18 cellular contexts compared by ENCODE assay signal in genomic region chr10:74231375-74231774, GRCh38.
A peak's percentile ranks its signal among the peaks of the same experiment; 100 is the strongest.
DNase-seq lines count a peak whose midpoint lies in the region; ATAC-seq, FAIRE-seq and TF ChIP-seq lines count a peak whose summit lies in the region.
"Had no signal": no experiment of that assay in that cellular context is flagged by ENCODE, and none has a peak within 500 bp of the region (broad histone marks: within the 10 kb centered on the region; RNA-seq: fewer than 3 reads in every experiment).

No MANE protein-coding gene starts in this region.

- H3K36me3 ChIP-seq in bronchial epithelial cell (ENCODE audit: control insufficient read depth, insufficient read depth, low read length), result no peaks in the 10 kb centered on the region
- H3K36me3 ChIP-seq: lower lobe of right lung, SJCRH30, thyroid gland had no signal

- FAIRE-seq in bronchial epithelial cell (lab: Jason Lieb, UNC), result no peak
- FAIRE-seq: H1 had no signal

- H3K27me3 Mint-ChIP-seq in CD14-positive monocyte (ENCODE audit: low read depth in 3 of 3), result no peaks in the 10 kb centered on the region
- H3K27me3 Mint-ChIP-seq: naive thymus-derived CD8-positive, alpha-beta T cell had no signal

- H3K4me3 ChIP-seq in bronchial epithelial cell (ENCODE audit: low read depth, low read length), result no peak overlapping the region
- H3K4me3 ChIP-seq: lower lobe of right lung, SJCRH30, thyroid gland had no signal

- DNase-seq in CD14-positive monocyte (ENCODE audit: low spot score) (no peak), LHCN-M2 (ENCODE audit: low read depth) (peak; percentile 41), bronchial epithelial cell (ENCODE audit: low read depth) (peak; percentile 68), kidney tubule cell (ENCODE audit: low spot score) (peak; percentile 53), GDM1 (lab: John Stamatoyannopoulos, UW) (no peak), NCI-H2227 treated with DMSO at 0.1 percent for 48 hours (lab: John Stamatoyannopoulos, UW) (no peak)
- DNase-seq in activated naive CD4-positive, alpha-beta T cell treated with anti-CD3 and anti-CD28 coated beads, Interleukin-2, amount 50 U/mL, for 72 hours (ENCODE audit: low spot score in 2 of 2), result no peak
- DNase-seq: activated CD4-positive, alpha-beta T cell treated with anti-CD3 and anti-CD28 coated beads, Interleukin-2, amount 50 U/mL, for 4 hours; activated T-cell treated with anti-CD3 and anti-CD28 coated beads, Interleukin-2, amount 50 U/mL, for 4 hours; amygdala; cortex of kidney; lower lobe of right lung; naive thymus-derived CD8-positive, alpha-beta T cell; retina; SJCRH30; thyroid gland had no signal

- TF ChIP-seq CTCF in CD14-positive monocyte (IDR thresholded peaks at IDR 0.05) (no peak), bronchial epithelial cell (IDR thresholded peaks at IDR 0.05; ENCODE audit: insufficient read depth, low read length, severe bottlenecking) (no peak)

- no peak for ATAC-seq in activated naive CD4-positive, alpha-beta T cell treated with anti-CD3 and anti-CD28 coated beads, Interleukin-2, amount 50 U/mL, for 72 hours
- ATAC-seq in HG03196 (IDR thresholded peaks at IDR 0.05; ENCODE audit: unreplicated experiment), result no peak
- ATAC-seq: activated T-cell treated with anti-CD3 and anti-CD28 coated beads, Interleukin-2, amount 50 U/mL, for 4 hours; naive thymus-derived CD8-positive, alpha-beta T cell had no signal

- peaks cover 2 to 3% of the 10 kb centered on the region in 2 donors for H3K36me3 Mint-ChIP-seq in CD14-positive monocyte
- no peaks in the 10 kb centered on the region for H3K36me3 Mint-ChIP-seq in activated naive CD4-positive, alpha-beta T cell treated with anti-CD3 and anti-CD28 coated beads, Interleukin-2, amount 50 U/mL, for 72 hours

- H3K9me3 Mint-ChIP-seq in CD14-positive monocyte, result no peaks in the 10 kb centered on the region
- no peaks in the 10 kb centered on the region for H3K9me3 Mint-ChIP-seq in activated naive CD4-positive, alpha-beta T cell treated with anti-CD3 and anti-CD28 coated beads, Interleukin-2, amount 50 U/mL, for 72 hours
- H3K9me3 Mint-ChIP-seq: activated T-cell treated with anti-CD3 and anti-CD28 coated beads, Interleukin-2, amount 50 U/mL, for 4 hours; naive thymus-derived CD8-positive, alpha-beta T cell had no signal

- H3K4me1 Mint-ChIP-seq in CD14-positive monocyte, result peaks cover 13% of the 10 kb centered on the region

- no peaks in the 10 kb centered on the region for H3K27me3 ChIP-seq in bronchial epithelial cell (ENCODE audit: control insufficient read depth, insufficient read depth, low read length)
- H3K27me3 ChIP-seq: SJCRH30, thyroid gland had no signal

- H3K27ac Mint-ChIP-seq in CD14-positive monocyte, result peak overlapping the region in 5 of 7 donors; percentile 36 to 83 (median 66)
- peak overlapping the region in 1 of 2 donors; percentile 82 for H3K27ac Mint-ChIP-seq in activated naive CD4-positive, alpha-beta T cell treated with anti-CD3 and anti-CD28 coated beads, Interleukin-2, amount 50 U/mL, for 72 hours

- no peak overlapping the region for H3K4me3 Mint-ChIP-seq in CD14-positive monocyte
- H3K4me3 Mint-ChIP-seq: activated T-cell treated with anti-CD3 and anti-CD28 coated beads, Interleukin-2, amount 50 U/mL, for 4 hours; naive thymus-derived CD8-positive, alpha-beta T cell had no signal

- intact Hi-C loops in CD14-positive monocyte (cut with micrococcal nuclease), result loop anchor here in 1 of 2 donors (5.0 kb wide), 1 partner anchor 79 kb away; the partner anchor contains the start of genes ADK and AP3M1

Comparison
In these comparisons a context has a peak if more than half of its experiments do, and no peak if none do; other contexts are left out.
1. DNase-seq: peak in LHCN-M2 (single experiment), bronchial epithelial cell (single experiment) and kidney tubule cell (single experiment); none in CD14-positive monocyte (single experiment), GDM1 (single experiment), NCI-H2227 treated with DMSO at 0.1 percent for 48 hours (single experiment) and activated naive CD4-positive, alpha-beta T cell treated with anti-CD3 and anti-CD28 coated beads, Interleukin-2, amount 50 U/mL, for 72 hours (0 of 2).